Comparison of ENCODE assay signal across 19 cellular contexts in the genomic region with DNA sequence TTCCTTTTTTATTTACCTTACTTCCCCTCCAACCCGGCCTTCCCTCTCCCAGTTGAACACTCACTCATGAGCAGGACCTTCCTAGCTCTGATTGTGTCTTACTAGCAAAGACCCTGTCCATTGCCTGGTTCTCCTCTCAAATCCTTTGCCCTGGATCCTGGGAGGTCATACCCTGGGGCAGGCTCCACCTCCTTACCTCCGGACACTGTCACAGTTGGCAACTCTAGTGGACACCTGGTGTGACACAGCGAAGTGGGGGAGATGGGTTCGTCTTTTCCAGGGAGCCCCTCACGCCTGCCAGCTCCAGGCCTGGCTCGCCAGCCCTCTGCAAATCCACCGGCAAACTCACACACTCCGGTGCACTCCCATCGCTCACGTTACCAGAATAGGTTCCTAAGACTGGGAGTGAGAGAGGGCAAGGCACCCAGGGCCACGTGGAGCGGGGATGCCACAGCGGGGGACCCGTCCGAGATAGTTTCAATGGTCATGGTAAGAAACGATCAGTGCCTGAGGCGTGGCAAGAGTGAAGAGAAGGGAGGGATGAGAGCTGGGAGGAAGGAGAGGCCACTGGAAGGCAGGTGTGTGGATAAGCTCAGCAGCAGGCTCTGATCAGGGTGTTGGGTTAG. TPM values are rescaled to one million over a fixed set of nuclear protein-coding genes. Genes with fewer than 3 reads are reported as not detected.
A peak's percentile ranks its signal among the peaks of the same experiment; 100 is the strongest.
DNase-seq lines count a peak whose midpoint lies in the region; ATAC-seq and TF ChIP-seq lines count a peak whose summit lies in the region.
"Had no signal": no experiment of that assay in that cellular context is flagged by ENCODE, and none has a peak within 500 bp of the region (broad histone marks: within the 10 kb centered on the region; RNA-seq: fewer than 3 reads in every experiment).

No MANE protein-coding gene starts in this region.

- no peaks in the 10 kb centered on the region for H3K79me2 ChIP-seq in mesendoderm (ENCODE audit: control insufficient read depth, insufficient read depth, low read length)

- no peak for TF ChIP-seq CTCF in body of pancreas (IDR thresholded peaks at IDR 0.05)
- TF ChIP-seq CTCF in Calu3 (IDR thresholded peaks at IDR 0.05; ENCODE audit: unreplicated experiment), result no peak
- TF ChIP-seq CTCF in foreskin keratinocyte (conservative IDR thresholded peaks at IDR 0.05), result no peak

- H3K9ac ChIP-seq in mesendoderm (ENCODE audit: low read length), result no peak overlapping the region

- WGBS in body of pancreas, 2 donors, result 89 to 92% methylated on average over 16 to 17 of the region's 17 CpGs
- 100% methylated on average over 1 of the region's 17 CpGs for WGBS in mesendoderm (ENCODE audit: extremely low coverage, insufficient coverage, low lambda C conversion rate)

- no peaks in the 10 kb centered on the region for H3K27me3 ChIP-seq in body of pancreas
- no peaks in the 10 kb centered on the region for H3K27me3 ChIP-seq in mesendoderm (ENCODE audit: insufficient read depth, low read length, poor library complexity)
- peaks cover 8% of the 10 kb centered on the region for H3K27me3 ChIP-seq in foreskin keratinocyte
- H3K27me3 ChIP-seq: upper lobe of left lung had no signal

- H3K4me1 ChIP-seq in body of pancreas (peaks cover 54% of the 10 kb centered on the region), mesendoderm (ENCODE audit: control insufficient read depth, low read depth, low read length) (no peaks in the 10 kb centered on the region), foreskin keratinocyte (no peaks in the 10 kb centered on the region)

- H3K27ac ChIP-seq in body of pancreas, result peak overlapping the region in 3 of 4 donors; percentile 70 to 78 (median 74)
- H3K27ac ChIP-seq in mesendoderm (ENCODE audit: low read depth, low read length), result no peak overlapping the region
- H3K27ac ChIP-seq in temporal lobe (ENCODE audit: low read depth, low read length), result peak overlapping the region; percentile 41
- H3K27ac ChIP-seq in foreskin keratinocyte, result no peak overlapping the region

- H3K4me2 ChIP-seq in mesendoderm (ENCODE audit: low read length), result no peak overlapping the region

- CTCF ChIA-PET in Calu3 (lab: Charles Lee), result no interaction called here

- H3K9me3 ChIP-seq in body of pancreas, result no peaks in the 10 kb centered on the region
- H3K9me3 ChIP-seq: upper lobe of left lung had no signal

- no peak overlapping the region for H4K5ac ChIP-seq in mesendoderm (ENCODE audit: low read length)

- H3K79me1 ChIP-seq in mesendoderm (ENCODE audit: low read length), result no peaks in the 10 kb centered on the region

- H3K18ac ChIP-seq in mesendoderm (ENCODE audit: low read length), result no peak overlapping the region

- no peak for ATAC-seq in activated naive CD4-positive, alpha-beta T cell treated with anti-CD3 and anti-CD28 coated beads, Interleukin-2, amount 50 U/mL, for 72 hours
- no peak for ATAC-seq in body of pancreas
- ATAC-seq in foreskin keratinocyte, result no peak
- ATAC-seq: activated CD8-positive, alpha-beta T cell treated with anti-CD3 and anti-CD28 coated beads, Interleukin-2, amount 10 ng/mL, durations not matched to agents 7 days and 5 days had no signal

- peaks cover 15% of the 10 kb centered on the region for H3K4me1 Mint-ChIP-seq in activated naive CD4-positive, alpha-beta T cell treated with anti-CD3 and anti-CD28 coated beads, Interleukin-2, amount 50 U/mL, for 24 hours
- no peaks in the 10 kb centered on the region for H3K4me1 Mint-ChIP-seq in Calu3 (ENCODE audit: low read depth, unreplicated experiment)

- no peak overlapping the region for H2BK120ac ChIP-seq in mesendoderm (ENCODE audit: low read depth, low read length)

- no peaks in the 10 kb centered on the region for H3K9me3 Mint-ChIP-seq in activated naive CD4-positive, alpha-beta T cell treated with anti-CD3 and anti-CD28 coated beads, Interleukin-2, amount 50 U/mL, for 24 hours
- H3K9me3 Mint-ChIP-seq in activated naive CD4-positive, alpha-beta T cell treated with anti-CD3 and anti-CD28 coated beads, Interleukin-2, amount 50 U/mL, for 72 hours, result no peaks in the 10 kb centered on the region
- H3K9me3 Mint-ChIP-seq in Calu3 (ENCODE audit: low read depth, unreplicated experiment), result no peaks in the 10 kb centered on the region

- no peak overlapping the region for H3K4ac ChIP-seq in mesendoderm (ENCODE audit: low read depth, low read length)

- H3K27me3 Mint-ChIP-seq in activated naive CD4-positive, alpha-beta T cell treated with anti-CD3 and anti-CD28 coated beads, Interleukin-2, amount 50 U/mL, for 24 hours, result peaks cover 6% of the 10 kb centered on the region
- H3K27me3 Mint-ChIP-seq in Calu3 (ENCODE audit: unreplicated experiment), result peaks cover 55% of the 10 kb centered on the region

- H3K56ac ChIP-seq in mesendoderm (ENCODE audit: low read length), result peak overlapping the region; percentile 25

- no peak overlapping the region for H2AK5ac ChIP-seq in mesendoderm (ENCODE audit: low read length)

- H3K4me3 ChIP-seq in body of pancreas, result no peak overlapping the region
- H3K4me3 ChIP-seq in mesendoderm (ENCODE audit: low read length), result no peak overlapping the region

- no peaks in the 10 kb centered on the region for H3K36me3 Mint-ChIP-seq in activated naive CD4-positive, alpha-beta T cell treated with anti-CD3 and anti-CD28 coated beads, Interleukin-2, amount 50 U/mL, for 24 hours
- H3K36me3 Mint-ChIP-seq in activated naive CD4-positive, alpha-beta T cell treated with anti-CD3 and anti-CD28 coated beads, Interleukin-2, amount 50 U/mL, for 72 hours, result no peaks in the 10 kb centered on the region
- H3K36me3 Mint-ChIP-seq in Calu3 (ENCODE audit: insufficient read depth, unreplicated experiment), result peaks cover 5% of the 10 kb centered on the region

- TF ChIP-seq POLR2A in body of pancreas (IDR thresholded peaks at IDR 0.05), result no peak

- peak overlapping the region; percentile 6 for H3K27ac Mint-ChIP-seq in activated naive CD4-positive, alpha-beta T cell treated with anti-CD3 and anti-CD28 coated beads, Interleukin-2, amount 50 U/mL, for 24 hours
- H3K27ac Mint-ChIP-seq in activated naive CD4-positive, alpha-beta T cell treated with anti-CD3 and anti-CD28 coated beads, Interleukin-2, amount 50 U/mL, for 72 hours, result no peak overlapping the region
- no peak overlapping the region for H3K27ac Mint-ChIP-seq in Calu3 (ENCODE audit: unreplicated experiment)
- H3K27ac Mint-ChIP-seq: activated CD8-positive, alpha-beta T cell treated with anti-CD3 and anti-CD28 coated beads, Interleukin-2, amount 10 ng/mL, durations not matched to agents 7 days and 5 days had no signal

- no TSS peak for BruUV-seq in Calu3 (replicated peaks; lab: Mats Ljungman, UMichigan)

- H3K23ac ChIP-seq in mesendoderm (ENCODE audit: low read length), result no peak overlapping the region

- intact Hi-C loops in body of pancreas (cut with DNase I) (no loop called here), Calu3 (cut with micrococcal nuclease; ENCODE audit: unreplicated experiment) (no loop called here)

- H4K8ac ChIP-seq in mesendoderm (ENCODE audit: low read depth, low read length), result no peak overlapping the region

- no peak overlapping the region for H2BK5ac ChIP-seq in mesendoderm (ENCODE audit: low read length)

- no peak overlapping the region for H2BK15ac ChIP-seq in mesendoderm (replicated peaks; ENCODE audit: low read depth)

- no peaks in the 10 kb centered on the region for H3K36me3 ChIP-seq in body of pancreas (replicated peaks in 1 of 2; ENCODE audit: insufficient read depth in 1 of 2, low read depth in 2 of 2)
- H3K36me3 ChIP-seq in mesendoderm (ENCODE audit: control insufficient read depth, insufficient read depth, low read length), result no peaks in the 10 kb centered on the region
- H3K36me3 ChIP-seq: upper lobe of left lung, WERI-Rb-1 had no signal

- peak overlapping the region; percentile 76 for H3K4me3 Mint-ChIP-seq in activated naive CD4-positive, alpha-beta T cell treated with anti-CD3 and anti-CD28 coated beads, Interleukin-2, amount 50 U/mL, for 24 hours
- no peak overlapping the region for H3K4me3 Mint-ChIP-seq in Calu3 (ENCODE audit: low read depth, unreplicated experiment)

- DNase-seq in activated naive CD4-positive, alpha-beta T cell treated with anti-CD3 and anti-CD28 coated beads, Interleukin-2, amount 50 U/mL, for 72 hours (ENCODE audit: low spot score in 2 of 2), result no peak
- DNase-seq in body of pancreas (no peak), mesendoderm (no peak), Calu3 (no peak), foreskin keratinocyte (no peak)
- DNase-seq in activated CD4-positive, CD25-positive, alpha-beta regulatory T cell treated with anti-CD3 and anti-CD28 coated beads, Interleukin-2, amount 50 U/mL, for 72 hours, result no peak
- DNase-seq: activated CD8-positive, alpha-beta T cell treated with anti-CD3 and anti-CD28 coated beads, Interleukin-2, amount 10 ng/mL, durations not matched to agents 7 days and 5 days; DMS79 treated with DMSO at 0.1 percent for 48 hours; kidney glomerular epithelial cell; MM.1S; NCI-H187; NCI-H446 treated with DMSO at 0.1 percent for 48 hours; retina; stimulated activated CD4-positive, alpha-beta T cell treated with anti-CD3 and anti-CD28 coated beads, Interleukin-12 subunit alpha, Interleukin-12 subunit beta, amount 100 ng/mL, for 4 hours; WERI-Rb-1 had no signal

RNA-seq across cellular contexts. Expression of a gene that starts 30.9 kb away (rescaled TPM):
- not detected for total RNA-seq in activated naive CD4-positive, alpha-beta T cell treated with anti-CD3 and anti-CD28 coated beads, Interleukin-2, amount 50 U/mL, for 72 hours
- total RNA-seq in body of pancreas (10 to 100 TPM in 1 of 2 donors, 1 to 10 TPM in 1; 4.7 to 10.2 TPM), temporal lobe (not detected), Calu3 (2022) (not detected in 2 replicates), foreskin keratinocyte (not detected in 2 replicates)
- polyA plus RNA-seq in mesendoderm (2013, experiment 1 of 2), result not detected
- polyA plus RNA-seq in mesendoderm (2013, experiment 2 of 2), result not detected
- not detected in 2 replicates for polyA plus RNA-seq in foreskin keratinocyte
- total RNA-seq: activated CD8-positive, alpha-beta T cell treated with anti-CD3 and anti-CD28 coated beads, Interleukin-2, amount 10 ng/mL, durations not matched to agents 7 days and 5 days; H4 had no signal

Comparison
In these comparisons a context has a peak if more than half of its experiments do, and no peak if none do; other contexts are left out.
1. H3K27ac ChIP-seq: peak in body of pancreas (3 of 4) and temporal lobe (single experiment); none in mesendoderm (single experiment) and foreskin keratinocyte (single experiment).